27 cellular contexts compared by ENCODE assay signal in genomic region chr22:20937794-20938148, GRCh38. TPM values are rescaled to one million over a fixed set of nuclear protein-coding genes. Genes with fewer than 3 reads are reported as not detected.
DNase-seq lines count a peak whose midpoint lies in the region; ATAC-seq and TF ChIP-seq lines count a peak whose summit lies in the region.
"Had no signal": no experiment of that assay in that cellular context is flagged by ENCODE, and none has a peak within 500 bp of the region (broad histone marks: within the 10 kb centered on the region; RNA-seq: fewer than 3 reads in every experiment).

No MANE protein-coding gene starts in this region.

- H3K36me3 Mint-ChIP-seq in MCF 10A (ENCODE audit: insufficient read depth, unreplicated experiment): peaks cover 59% of the 10 kb centered on the region
- H3K36me3 Mint-ChIP-seq in central memory CD8-positive, alpha-beta T cell (ENCODE audit: insufficient read depth): peaks cover 43% of the 10 kb centered on the region
- H3K36me3 Mint-ChIP-seq in naive thymus-derived CD4-positive, alpha-beta T cell: peaks cover 13 to 53% (median 27%) of the 10 kb centered on the region in 5 donors

- H3K36me3 ChIP-seq in breast epithelium (no peaks in the 10 kb centered on the region), transverse colon (peaks cover 0 to 17% (median 7%) of the 10 kb centered on the region in 4 donors)
- peaks cover 0 to 25% (median 11%) of the 10 kb centered on the region in 3 experiments for H3K36me3 ChIP-seq in naive thymus-derived CD4-positive, alpha-beta T cell (ENCODE audit: control insufficient read depth in 2 of 3, insufficient read depth in 3 of 3, low read length in 3 of 3)

- H3K9me3 ChIP-seq in breast epithelium (no peaks in the 10 kb centered on the region), transverse colon (no peaks in the 10 kb centered on the region)
- H3K9me3 ChIP-seq in naive thymus-derived CD4-positive, alpha-beta T cell (ENCODE audit: control insufficient read depth in 2 of 3, low read length in 3 of 3): no peaks in the 10 kb centered on the region
- H3K9me3 ChIP-seq: A549, ascending aorta, BE2C, stomach had no signal

- no peaks in the 10 kb centered on the region for H3K9me3 Mint-ChIP-seq in MCF 10A (ENCODE audit: unreplicated experiment)
- no peaks in the 10 kb centered on the region for H3K9me3 Mint-ChIP-seq in central memory CD8-positive, alpha-beta T cell
- no peaks in the 10 kb centered on the region for H3K9me3 Mint-ChIP-seq in naive thymus-derived CD4-positive, alpha-beta T cell
- H3K9me3 Mint-ChIP-seq: activated T-cell treated with anti-CD3 and anti-CD28 coated beads, Interleukin-2, amount 50 U/mL, for 24 hours; H9; type B pancreatic cell had no signal

- no peak overlapping the region for H3K4me3 Mint-ChIP-seq in MCF 10A (ENCODE audit: unreplicated experiment)
- H3K4me3 Mint-ChIP-seq in central memory CD8-positive, alpha-beta T cell: peak overlapping the region; percentile 54
- H3K4me3 Mint-ChIP-seq in naive thymus-derived CD4-positive, alpha-beta T cell: peak overlapping the region in 7 of 10 donors; percentile 26 to 83 (median 74)
- H3K4me3 Mint-ChIP-seq: activated T-cell treated with anti-CD3 and anti-CD28 coated beads, Interleukin-2, amount 50 U/mL, for 24 hours had no signal

- H3K27me3 Mint-ChIP-seq in MCF 10A (ENCODE audit: insufficient read depth, unreplicated experiment): no peaks in the 10 kb centered on the region
- H3K27me3 Mint-ChIP-seq in central memory CD8-positive, alpha-beta T cell: no peaks in the 10 kb centered on the region
- no peaks in the 10 kb centered on the region for H3K27me3 Mint-ChIP-seq in naive thymus-derived CD4-positive, alpha-beta T cell
- H3K27me3 Mint-ChIP-seq: activated T-cell treated with anti-CD3 and anti-CD28 coated beads, Interleukin-2, amount 50 U/mL, for 24 hours; type B pancreatic cell had no signal

- TF ChIP-seq CTCF in breast epithelium (IDR thresholded peaks at IDR 0.05): no peak
- TF ChIP-seq CTCF in MCF 10A (IDR thresholded peaks at IDR 0.05; ENCODE audit: unreplicated experiment): no peak
- no peak for TF ChIP-seq CTCF in transverse colon (IDR thresholded peaks at IDR 0.05)

- POLR2A ChIA-PET in MCF 10A (lab: Yijun Ruan, JAX): interaction anchor here (1.0 to 2.7 kb wide), 6 partner anchors 12 to 44 kb away, joined by 4 to 11 read pairs (median 8); partner anchors contain the start of genes CRKL and LZTR1
- POLR2A ChIA-PET in naive thymus-derived CD4-positive, alpha-beta T cell (lab: Charles Lee): no interaction called here

- DNase-seq in breast epithelium (ENCODE audit: low spot score in 2 of 2): no peak
- DNase-seq in MCF 10A (ENCODE audit: unreplicated experiment): no peak
- DNase-seq in central memory CD8-positive, alpha-beta T cell (ENCODE audit: low spot score in 2 of 2): no peak
- DNase-seq in naive thymus-derived CD4-positive, alpha-beta T cell: no peak
- DNase-seq in transverse colon: no peak
- DNase-seq in HuH-7.5 (ENCODE audit: low spot score): no peak
- DNase-seq: activated CD4-positive, CD25-positive, alpha-beta regulatory T cell treated with anti-CD3 and anti-CD28 coated beads, Interleukin-2, amount 50 U/mL, for 72 hours; activated CD8-positive, alpha-beta memory T cell treated with anti-CD3 and anti-CD28 coated beads for 24 hours; activated naive CD4-positive, alpha-beta T cell treated with anti-CD3 and anti-CD28 coated beads, Interleukin-2, amount 50 U/mL, for 16 hours; activated T-cell treated with anti-CD3 and anti-CD28 coated beads, Interleukin-2, amount 50 U/mL, for 24 hours; BE2C; effector CD4-positive, alpha-beta T cell; H9; NCI-H146; occipital lobe; OCI-M1; retina; stimulated activated CD4-positive, alpha-beta T cell treated with anti-CD3 and anti-CD28 coated beads, Interleukin-4, amount 100 ng/mL, for 4 hours; SW 1271 had no signal

- no peak for TF ChIP-seq EP300 in transverse colon (IDR thresholded peaks at IDR 0.05; ENCODE audit: low read depth)

- no peak overlapping the region for H3K4me3 ChIP-seq in breast epithelium
- no peak overlapping the region for H3K4me3 ChIP-seq in naive thymus-derived CD4-positive, alpha-beta T cell (ENCODE audit: low read length)
- no peak overlapping the region for H3K4me3 ChIP-seq in transverse colon
- H3K4me3 ChIP-seq: A549, ascending aorta, stomach had no signal

- H3K27ac ChIP-seq in breast epithelium (peak overlapping the region; percentile 49 to 68), transverse colon (peak overlapping the region in 3 of 4 donors; percentile 3 to 57 (median 8))
- no peak overlapping the region for H3K27ac ChIP-seq in naive thymus-derived CD4-positive, alpha-beta T cell (ENCODE audit: low read depth, low read length)
- H3K27ac ChIP-seq: A549, ascending aorta had no signal

- H3K27ac Mint-ChIP-seq in MCF 10A (ENCODE audit: low read depth, unreplicated experiment): no peak overlapping the region
- H3K27ac Mint-ChIP-seq in central memory CD8-positive, alpha-beta T cell (ENCODE audit: low read depth): peak overlapping the region; percentile 83
- H3K27ac Mint-ChIP-seq in naive thymus-derived CD4-positive, alpha-beta T cell: peak overlapping the region in 4 of 9 donors; percentile 18 to 71 (median 54)

- H3K27me3 ChIP-seq in breast epithelium (no peaks in the 10 kb centered on the region), transverse colon (no peaks in the 10 kb centered on the region)
- no peaks in the 10 kb centered on the region for H3K27me3 ChIP-seq in naive thymus-derived CD4-positive, alpha-beta T cell (ENCODE audit: control insufficient read depth in 2 of 2, insufficient read depth in 2 of 2, low read length in 2 of 2)
- H3K27me3 ChIP-seq: ascending aorta, BE2C, stomach had no signal

- in situ Hi-C loops in transverse colon (cut with MboI; ENCODE audit: low pct_ligation_motif_present in 1 of 4, low pct_unique_long_range_greater_than_20kb in 1 of 4, low sequenced_read_pairs in 3 of 4): no loop called here

- H3K4me1 Mint-ChIP-seq in MCF 10A (ENCODE audit: insufficient read depth, unreplicated experiment): peaks cover 38% of the 10 kb centered on the region
- peaks cover 71% of the 10 kb centered on the region for H3K4me1 Mint-ChIP-seq in central memory CD8-positive, alpha-beta T cell
- H3K4me1 Mint-ChIP-seq in naive thymus-derived CD4-positive, alpha-beta T cell: peaks cover 52 to 94% (median 79%) of the 10 kb centered on the region in 7 donors

- BruUV-seq in MCF 10A (replicated peaks; lab: Mats Ljungman, UMichigan): no TSS peak

- ATAC-seq in central memory CD8-positive, alpha-beta T cell (replicated peaks; ENCODE audit: extremely low read depth, poor library complexity, severe bottlenecking): no peak
- ATAC-seq in naive thymus-derived CD4-positive, alpha-beta T cell: no peak
- ATAC-seq in HG02759 (IDR thresholded peaks at IDR 0.05; ENCODE audit: unreplicated experiment): no peak
- no peak for ATAC-seq in HG03159 (IDR thresholded peaks at IDR 0.05; ENCODE audit: unreplicated experiment)
- ATAC-seq: Right ventricle myocardium inferior had no signal

- TF ChIP-seq POLR2A in breast epithelium (IDR thresholded peaks at IDR 0.05) (no peak), transverse colon (IDR thresholded peaks at IDR 0.05) (no peak)

- WGBS in transverse colon (ENCODE audit: low coverage in 1 of 2), 2 donors: 88 to 90% methylated on average over 5 of the region's 5 CpGs

- intact Hi-C loops in breast epithelium (cut with DNase I; ENCODE audit: low total_unique reads): no loop called here
- intact Hi-C loops in MCF 10A (cut with micrococcal nuclease): no loop called here
- intact Hi-C loops in naive thymus-derived CD4-positive, alpha-beta T cell (cut with micrococcal nuclease): no loop called here
- intact Hi-C loops in transverse colon (cut with DNase I; ENCODE audit: low total_unique reads): no loop called here

- CTCF ChIA-PET in MCF 10A (lab: Yijun Ruan, JAX): interaction anchor here (0.6 to 1.7 kb wide), 5 partner anchors 17 to 52 kb away, joined by 3 to 8 read pairs (median 4); no protein-coding TSS in a partner anchor
- CTCF ChIA-PET in naive thymus-derived CD4-positive, alpha-beta T cell (lab: Charles Lee): interaction anchor here (1.3 kb wide), 1 partner anchor 21 kb away, joined by 3 read pairs; no protein-coding TSS in a partner anchor

- H3K4me1 ChIP-seq in breast epithelium: peaks cover 0 to 3% of the 10 kb centered on the region in 2 donors
- H3K4me1 ChIP-seq in naive thymus-derived CD4-positive, alpha-beta T cell (ENCODE audit: control insufficient read depth in 2 of 2, insufficient read depth in 2 of 2, low read length in 2 of 2): peaks cover 25 to 36% of the 10 kb centered on the region in 2 donors
- H3K4me1 ChIP-seq in transverse colon: peaks cover 21 to 57% (median 35%) of the 10 kb centered on the region in 4 donors
- H3K4me1 ChIP-seq: BE2C had no signal

RNA-seq across cellular contexts. Expression of gene CRKL, which starts 20.6 kb away (rescaled TPM):
- 10 to 100 TPM; 36.8 to 46.5 (median 42.3) TPM for total RNA-seq in breast epithelium
- 74.0 and 76.1 TPM in 2 replicates for total RNA-seq in MCF 10A (2022)
- total RNA-seq in naive thymus-derived CD4-positive, alpha-beta T cell: 10 to 100 TPM; 38.9 to 82.7 (median 77.8) TPM
- polyA plus RNA-seq in naive thymus-derived CD4-positive, alpha-beta T cell: 10 to 100 TPM; 44.7 to 65.8 TPM
- 10 to 100 TPM; 37.0 to 56.7 (median 48.6) TPM for total RNA-seq in transverse colon

RNA-seq across cellular contexts. Expression of gene AIFM3, which starts 29.3 kb away (rescaled TPM):
- total RNA-seq in breast epithelium (1 to 10 TPM; 1.6 to 3.3 (median 2.2) TPM), MCF 10A (2022) (1.1 and 1.3 TPM in 2 replicates), transverse colon (100 to 1,000 TPM; 112 to 150 (median 126) TPM)
- total RNA-seq in naive thymus-derived CD4-positive, alpha-beta T cell: 1 to 10 TPM in 3 of 5 experiments, under 1 TPM in 2; 0.24 to 9.0 (median 1.2) TPM
- under 1 TPM; 0.17 to 0.32 TPM for polyA plus RNA-seq in naive thymus-derived CD4-positive, alpha-beta T cell
- total RNA-seq: ascending aorta, lung microvascular endothelial cell had no signal

RNA-seq across cellular contexts. Expression of gene LZTR1, which starts 44.3 kb away (rescaled TPM):
- 10 to 100 TPM; 37.6 to 59.0 (median 46.2) TPM for total RNA-seq in breast epithelium
- 49.2 and 57.3 TPM in 2 replicates for total RNA-seq in MCF 10A (2022)
- total RNA-seq in naive thymus-derived CD4-positive, alpha-beta T cell: 100 to 1,000 TPM in 2 of 5 experiments, 10 to 100 TPM in 3; 61.8 to 104 (median 74.2) TPM
- polyA plus RNA-seq in naive thymus-derived CD4-positive, alpha-beta T cell: 10 to 100 TPM; 11.4 to 15.6 TPM
- 10 to 100 TPM; 40.2 to 90.5 (median 59.3) TPM for total RNA-seq in transverse colon

Comparison
In these comparisons a context has a peak if more than half of its experiments do, and no peak if none do; other contexts are left out.
1. RNA of gene AIFM3, which starts 29.3 kb away (total RNA-seq): 112 to 150 TPM in transverse colon; 1.6 to 3.3 TPM in breast epithelium, 0.24 to 9.0 TPM in naive thymus-derived CD4-positive, alpha-beta T cell and 1.1 to 1.3 TPM in MCF 10A; every median in the first group is over 10 times any median in the second.